9 cellular contexts compared by ENCODE assay signal in the genomic region with DNA sequence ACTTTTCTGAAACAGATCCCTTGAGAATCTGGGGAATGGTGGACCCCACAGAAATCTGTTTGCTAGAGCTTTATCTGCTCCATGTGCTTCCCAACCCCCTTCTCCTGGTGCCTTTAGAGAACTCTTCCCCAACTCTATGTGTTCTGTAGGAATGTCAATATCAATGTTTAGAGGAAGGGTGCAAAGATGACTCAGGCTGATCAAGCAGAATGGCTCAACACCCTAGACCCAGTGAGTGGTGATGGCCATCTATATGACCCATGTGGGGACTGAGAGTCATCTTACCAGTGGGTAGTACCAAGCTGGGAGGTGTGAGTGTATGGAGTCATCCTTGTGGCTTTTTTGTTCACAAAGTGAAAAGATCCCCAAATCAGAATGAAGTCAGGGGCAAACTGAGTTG.
"Had no signal": no experiment of that assay in that cellular context is flagged by ENCODE, and none has a peak within 500 bp of the region (broad histone marks: within the 10 kb centered on the region; RNA-seq: fewer than 3 reads in every experiment).

No MANE protein-coding gene starts in this region.

- H3K36me3 ChIP-seq: HAP-1 had no signal

- FAIRE-seq: HTR-8/SVneo had no signal

- H3K9me3 ChIP-seq: HAP-1 had no signal

- DNase-seq: GM23248, GOT3, H7, HFFc6, KBM-7 had no signal

- ATAC-seq: HCT116 had no signal

- H2AFZ ChIP-seq: GM23248 had no signal

- H3K4me3 ChIP-seq: GM23248, HAP-1 had no signal

- H3K27ac ChIP-seq: GM23248, HL-60 had no signal

- H3K9ac ChIP-seq: GM23248 had no signal
